In the genomic region with DNA sequence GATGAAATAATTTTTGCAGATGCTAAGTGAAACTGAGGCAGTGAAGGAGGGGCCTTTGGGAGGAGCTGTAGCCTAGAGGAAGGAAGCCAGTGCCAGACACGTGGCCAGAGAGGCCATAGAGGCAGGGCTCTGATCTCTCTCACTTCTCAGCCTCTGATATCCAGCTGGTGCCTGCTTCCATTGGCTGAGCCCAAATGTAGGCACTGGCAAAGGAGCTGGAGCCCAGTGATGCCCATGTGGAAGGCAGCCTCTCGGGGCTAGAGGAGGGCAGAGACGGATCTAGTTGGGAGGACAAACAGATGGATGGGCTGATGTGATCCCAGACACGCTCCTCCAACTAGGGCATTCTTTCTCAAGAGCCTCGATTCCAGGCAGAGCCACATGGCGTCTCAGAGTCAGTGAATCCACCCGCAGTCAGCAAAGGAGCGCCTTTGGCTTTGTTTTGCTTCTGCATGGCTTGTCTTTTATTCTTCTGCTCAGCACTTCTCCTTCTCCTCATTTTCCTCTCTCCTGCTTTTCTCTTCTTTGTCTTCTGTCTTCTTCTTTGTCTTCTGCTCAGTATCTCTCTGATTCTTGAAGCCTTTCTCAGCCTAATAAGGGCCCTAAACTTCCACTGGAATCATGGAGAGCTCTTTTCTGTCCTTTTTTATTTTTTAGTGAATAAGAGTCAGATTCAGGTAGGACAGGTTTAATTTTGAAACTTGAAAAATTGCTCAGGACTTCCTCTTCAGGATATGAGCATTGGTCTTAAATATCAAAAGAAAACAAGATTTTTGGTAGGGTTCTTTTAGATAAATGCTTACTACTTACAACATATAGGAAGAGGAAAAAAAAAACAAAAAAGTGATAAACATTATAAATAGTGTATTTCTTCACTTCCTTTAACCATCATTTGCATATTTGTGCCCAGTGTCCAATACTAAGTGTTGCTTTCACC, we compare ENCODE assay signal across 1 cellular context.
A peak's percentile ranks its signal among the peaks of the same experiment; 100 is the strongest.
TF ChIP-seq lines count a peak whose summit lies in the region.

No MANE protein-coding gene starts in this region.

TF ChIP-seq in HepG2, 621 proteins besides CTCF, POLR2A, EP300 and RAD21 (continued from another document and continues in another):
- no peak for TF ChIP-seq JARID2 (CRISPR knock-in tag; IDR thresholded peaks at IDR 0.05; ENCODE audit: insufficient replicate concordance)
- no peak for TF ChIP-seq SIX4 (CRISPR knock-in tag; IDR thresholded peaks at IDR 0.05)
- TF ChIP-seq AKAP8 (CRISPR knock-in tag; IDR thresholded peaks at IDR 0.05) = no peak
- no peak for TF ChIP-seq ZNF879 (CRISPR knock-in tag; IDR thresholded peaks at IDR 0.05)
- no peak for TF ChIP-seq NFE2 (CRISPR knock-in tag; IDR thresholded peaks at IDR 0.05)
- no peak for TF ChIP-seq HOXD1 (CRISPR knock-in tag; IDR thresholded peaks at IDR 0.05)
- TF ChIP-seq FOXJ3 (CRISPR knock-in tag; IDR thresholded peaks at IDR 0.05; ENCODE audit: borderline replicate concordance) = no peak
- no peak for TF ChIP-seq ZNF275 (CRISPR knock-in tag; IDR thresholded peaks at IDR 0.05; ENCODE audit: borderline replicate concordance)
- no peak for TF ChIP-seq ZNF253 (CRISPR knock-in tag; IDR thresholded peaks at IDR 0.05; ENCODE audit: borderline replicate concordance)
- TF ChIP-seq SOX13 (IDR thresholded peaks at IDR 0.05) = no peak
- no peak for TF ChIP-seq SOX13 (CRISPR knock-in tag; conservative IDR thresholded peaks at IDR 0.05 in 1 of 2, IDR thresholded peaks at IDR 0.05 in 1 of 2)
- TF ChIP-seq NFE2L2 (IDR thresholded peaks at IDR 0.05; ENCODE audit: low read length) = no peak
- TF ChIP-seq CENPX (CRISPR knock-in tag; IDR thresholded peaks at IDR 0.05) = no peak
- peak; percentile 95 for TF ChIP-seq ZBTB38 (CRISPR knock-in tag; IDR thresholded peaks at IDR 0.05)
- TF ChIP-seq, protein P1, sequence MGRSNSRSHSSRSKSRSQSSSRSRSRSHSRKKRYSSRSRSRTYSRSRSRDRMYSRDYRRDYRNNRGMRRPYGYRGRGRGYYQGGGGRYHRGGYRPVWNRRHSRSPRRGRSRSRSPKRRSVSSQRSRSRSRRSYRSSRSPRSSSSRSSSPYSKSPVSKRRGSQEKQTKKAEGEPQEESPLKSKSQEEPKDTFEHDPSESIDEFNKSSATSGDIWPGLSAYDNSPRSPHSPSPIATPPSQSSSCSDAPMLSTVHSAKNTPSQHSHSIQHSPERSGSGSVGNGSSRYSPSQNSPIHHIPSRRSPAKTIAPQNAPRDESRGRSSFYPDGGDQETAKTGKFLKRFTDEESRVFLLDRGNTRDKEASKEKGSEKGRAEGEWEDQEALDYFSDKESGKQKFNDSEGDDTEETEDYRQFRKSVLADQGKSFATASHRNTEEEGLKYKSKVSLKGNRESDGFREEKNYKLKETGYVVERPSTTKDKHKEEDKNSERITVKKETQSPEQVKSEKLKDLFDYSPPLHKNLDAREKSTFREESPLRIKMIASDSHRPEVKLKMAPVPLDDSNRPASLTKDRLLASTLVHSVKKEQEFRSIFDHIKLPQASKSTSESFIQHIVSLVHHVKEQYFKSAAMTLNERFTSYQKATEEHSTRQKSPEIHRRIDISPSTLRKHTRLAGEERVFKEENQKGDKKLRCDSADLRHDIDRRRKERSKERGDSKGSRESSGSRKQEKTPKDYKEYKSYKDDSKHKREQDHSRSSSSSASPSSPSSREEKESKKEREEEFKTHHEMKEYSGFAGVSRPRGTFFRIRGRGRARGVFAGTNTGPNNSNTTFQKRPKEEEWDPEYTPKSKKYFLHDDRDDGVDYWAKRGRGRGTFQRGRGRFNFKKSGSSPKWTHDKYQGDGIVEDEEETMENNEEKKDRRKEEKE (IDR thresholded peaks at IDR 0.05) = no peak
- TF ChIP-seq TEF (CRISPR knock-in tag; IDR thresholded peaks at IDR 0.05) = no peak
- no peak for TF ChIP-seq ZNF747 (CRISPR knock-in tag; IDR thresholded peaks at IDR 0.05; ENCODE audit: borderline replicate concordance)
- TF ChIP-seq, protein P2, sequence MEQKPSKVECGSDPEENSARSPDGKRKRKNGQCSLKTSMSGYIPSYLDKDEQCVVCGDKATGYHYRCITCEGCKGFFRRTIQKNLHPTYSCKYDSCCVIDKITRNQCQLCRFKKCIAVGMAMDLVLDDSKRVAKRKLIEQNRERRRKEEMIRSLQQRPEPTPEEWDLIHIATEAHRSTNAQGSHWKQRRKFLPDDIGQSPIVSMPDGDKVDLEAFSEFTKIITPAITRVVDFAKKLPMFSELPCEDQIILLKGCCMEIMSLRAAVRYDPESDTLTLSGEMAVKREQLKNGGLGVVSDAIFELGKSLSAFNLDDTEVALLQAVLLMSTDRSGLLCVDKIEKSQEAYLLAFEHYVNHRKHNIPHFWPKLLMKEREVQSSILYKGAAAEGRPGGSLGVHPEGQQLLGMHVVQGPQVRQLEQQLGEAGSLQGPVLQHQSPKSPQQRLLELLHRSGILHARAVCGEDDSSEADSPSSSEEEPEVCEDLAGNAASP (CRISPR knock-in tag; IDR thresholded peaks at IDR 0.05; ENCODE audit: borderline replicate concordance) = no peak
- TF ChIP-seq, protein P3, sequence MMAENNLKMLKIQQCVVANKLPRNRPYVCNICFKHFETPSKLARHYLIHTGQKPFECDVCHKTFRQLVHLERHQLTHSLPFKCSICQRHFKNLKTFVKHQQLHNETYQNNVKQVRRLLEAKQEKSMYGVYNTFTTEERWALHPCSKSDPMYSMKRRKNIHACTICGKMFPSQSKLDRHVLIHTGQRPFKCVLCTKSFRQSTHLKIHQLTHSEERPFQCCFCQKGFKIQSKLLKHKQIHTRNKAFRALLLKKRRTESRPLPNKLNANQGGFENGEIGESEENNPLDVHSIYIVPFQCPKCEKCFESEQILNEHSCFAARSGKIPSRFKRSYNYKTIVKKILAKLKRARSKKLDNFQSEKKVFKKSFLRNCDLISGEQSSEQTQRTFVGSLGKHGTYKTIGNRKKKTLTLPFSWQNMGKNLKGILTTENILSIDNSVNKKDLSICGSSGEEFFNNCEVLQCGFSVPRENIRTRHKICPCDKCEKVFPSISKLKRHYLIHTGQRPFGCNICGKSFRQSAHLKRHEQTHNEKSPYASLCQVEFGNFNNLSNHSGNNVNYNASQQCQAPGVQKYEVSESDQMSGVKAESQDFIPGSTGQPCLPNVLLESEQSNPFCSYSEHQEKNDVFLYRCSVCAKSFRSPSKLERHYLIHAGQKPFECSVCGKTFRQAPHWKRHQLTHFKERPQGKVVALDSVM (CRISPR knock-in tag; IDR thresholded peaks at IDR 0.05) = no peak
- no peak for TF ChIP-seq AKNA (CRISPR knock-in tag; IDR thresholded peaks at IDR 0.05; ENCODE audit: borderline replicate concordance)
- TF ChIP-seq ZNF564 (CRISPR knock-in tag; IDR thresholded peaks at IDR 0.05) = no peak
- TF ChIP-seq, protein P4, sequence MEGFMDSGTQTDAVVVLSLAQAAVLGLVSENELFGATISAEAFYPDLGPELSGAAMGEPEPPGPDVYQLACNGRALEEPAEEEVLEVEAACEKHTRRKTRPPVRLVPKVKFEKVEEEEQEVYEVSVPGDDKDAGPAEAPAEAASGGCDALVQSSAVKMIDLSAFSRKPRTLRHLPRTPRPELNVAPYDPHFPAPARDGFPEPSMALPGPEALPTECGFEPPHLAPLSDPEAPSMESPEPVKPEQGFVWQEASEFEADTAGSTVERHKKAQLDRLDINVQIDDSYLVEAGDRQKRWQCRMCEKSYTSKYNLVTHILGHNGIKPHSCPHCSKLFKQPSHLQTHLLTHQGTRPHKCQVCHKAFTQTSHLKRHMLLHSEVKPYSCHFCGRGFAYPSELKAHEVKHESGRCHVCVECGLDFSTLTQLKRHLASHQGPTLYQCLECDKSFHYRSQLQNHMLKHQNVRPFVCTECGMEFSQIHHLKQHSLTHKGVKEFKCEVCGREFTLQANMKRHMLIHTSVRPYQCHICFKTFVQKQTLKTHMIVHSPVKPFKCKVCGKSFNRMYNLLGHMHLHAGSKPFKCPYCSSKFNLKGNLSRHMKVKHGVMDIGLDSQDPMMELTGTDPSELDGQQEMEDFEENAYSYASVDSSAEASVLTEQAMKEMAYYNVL (CRISPR knock-in tag; IDR thresholded peaks at IDR 0.05; ENCODE audit: borderline replicate concordance) = no peak
- TF ChIP-seq SETDB1 (CRISPR knock-in tag; IDR thresholded peaks at IDR 0.05; ENCODE audit: borderline replicate concordance) = no peak
- TF ChIP-seq BRCA1 (CRISPR knock-in tag; IDR thresholded peaks at IDR 0.05) = no peak
- TF ChIP-seq ZNF790 (CRISPR knock-in tag; IDR thresholded peaks at IDR 0.05; ENCODE audit: borderline replicate concordance) = no peak
- TF ChIP-seq TBP (CRISPR knock-in tag; IDR thresholded peaks at IDR 0.05) = no peak
- no peak for TF ChIP-seq ZNF383 (CRISPR knock-in tag; IDR thresholded peaks at IDR 0.05; ENCODE audit: borderline replicate concordance)
- TF ChIP-seq ATF7-NPFF (CRISPR knock-in tag; IDR thresholded peaks at IDR 0.05; ENCODE audit: low read depth) = no peak
- no peak for TF ChIP-seq RBFOX2 (IDR thresholded peaks at IDR 0.05; ENCODE audit: low read depth, low read length)
- TF ChIP-seq ARHGAP35 (CRISPR knock-in tag; IDR thresholded peaks at IDR 0.05; ENCODE audit: borderline replicate concordance) = no peak
- TF ChIP-seq DDIT3 (CRISPR knock-in tag; IDR thresholded peaks at IDR 0.05) = no peak
- TF ChIP-seq ZNF614 (CRISPR knock-in tag; IDR thresholded peaks at IDR 0.05; ENCODE audit: borderline replicate concordance) = no peak
- no peak for TF ChIP-seq TERF1 (CRISPR knock-in tag; IDR thresholded peaks at IDR 0.05)
- TF ChIP-seq THAP11 (CRISPR knock-in tag; IDR thresholded peaks at IDR 0.05) = 0 out of 2 replicates have a peak, but pooled peaks have one; percentile 6
- no peak for TF ChIP-seq ZFP82 (CRISPR knock-in tag; IDR thresholded peaks at IDR 0.05; ENCODE audit: borderline replicate concordance)
- peak; percentile 81 for TF ChIP-seq PRPF4 (IDR thresholded peaks at IDR 0.05; ENCODE audit: low read depth, low read length, poor library complexity, severe bottlenecking)
- TF ChIP-seq, protein P5, sequence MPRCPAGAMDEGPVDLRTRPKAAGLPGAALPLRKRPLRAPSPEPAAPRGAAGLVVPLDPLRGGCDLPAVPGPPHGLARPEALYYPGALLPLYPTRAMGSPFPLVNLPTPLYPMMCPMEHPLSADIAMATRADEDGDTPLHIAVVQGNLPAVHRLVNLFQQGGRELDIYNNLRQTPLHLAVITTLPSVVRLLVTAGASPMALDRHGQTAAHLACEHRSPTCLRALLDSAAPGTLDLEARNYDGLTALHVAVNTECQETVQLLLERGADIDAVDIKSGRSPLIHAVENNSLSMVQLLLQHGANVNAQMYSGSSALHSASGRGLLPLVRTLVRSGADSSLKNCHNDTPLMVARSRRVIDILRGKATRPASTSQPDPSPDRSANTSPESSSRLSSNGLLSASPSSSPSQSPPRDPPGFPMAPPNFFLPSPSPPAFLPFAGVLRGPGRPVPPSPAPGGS (CRISPR knock-in tag; IDR thresholded peaks at IDR 0.05) = peak; percentile 87
